Comparison of ENCODE assay signal across 20 cellular contexts in the genomic region with DNA sequence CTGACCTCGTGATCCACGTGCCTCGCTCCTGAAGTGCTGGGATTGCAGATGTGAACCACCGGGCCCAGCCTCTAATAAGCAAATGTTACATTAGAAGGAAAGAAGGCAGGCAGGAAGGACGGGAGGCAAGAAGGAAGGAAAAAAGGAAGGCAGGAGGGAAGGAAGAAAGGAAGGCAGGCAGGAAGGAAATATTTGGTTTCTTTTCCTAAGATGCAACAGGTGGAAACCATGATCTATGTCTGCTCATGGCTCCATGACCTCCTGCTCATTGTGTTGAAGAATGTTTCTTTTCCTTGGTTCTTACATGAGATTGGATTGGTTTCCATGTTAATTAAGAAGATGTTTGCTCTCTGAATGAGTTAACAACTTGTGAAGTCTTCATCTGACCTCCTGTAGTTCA.
"Had no signal": no experiment of that assay in that cellular context is flagged by ENCODE, and none has a peak within 500 bp of the region (broad histone marks: within the 10 kb centered on the region; RNA-seq: fewer than 3 reads in every experiment).

No MANE protein-coding gene starts in this region.

- H3K27me3 ChIP-seq: SJSA1 had no signal

- H3K4me1 ChIP-seq: SJSA1 had no signal

- H3K9me3 ChIP-seq: SJSA1 had no signal

- H3K4me3 ChIP-seq: SJSA1, SK-N-MC had no signal

- DNase-seq: KBM-7, NCI-H1092, NCI-H1105 treated with DMSO at 0.1 percent for 48 hours, NCI-H1417 treated with DMSO at 0.1 percent for 48 hours, NCI-H146, NCI-H1694 treated with DMSO at 0.1 percent for 48 hours, NCI-H1930, NCI-H2081, NCI-H2171, NCI-H226, NCI-H446, NCI-H510A, NCI-H524 treated with DMSO at 0.1 percent for 48 hours, NCI-H69, NCI-H774, Right ventricle myocardium superior, RPMI8226, SIG-M5 had no signal

- H3K27ac ChIP-seq: SJSA1, SK-N-MC had no signal

- H3K36me3 ChIP-seq: SJSA1 had no signal
